In genomic region chr2:168192143-168192785, GRCh38 we compare ENCODE assay signal across 15 cellular contexts. TPM values are rescaled to one million over a fixed set of nuclear protein-coding genes. Genes with fewer than 3 reads are reported as not detected.
A peak's percentile ranks its signal among the peaks of the same experiment; 100 is the strongest.
DNase-seq lines count a peak whose midpoint lies in the region; ATAC-seq and TF ChIP-seq lines count a peak whose summit lies in the region.
"Had no signal": no experiment of that assay in that cellular context is flagged by ENCODE, and none has a peak within 500 bp of the region (broad histone marks: within the 10 kb centered on the region; RNA-seq: fewer than 3 reads in every experiment).

No MANE protein-coding gene starts in this region.

- H3K23ac ChIP-seq in mesenchymal stem cell (ENCODE audit: low read length in 2 of 2), result no peak overlapping the region

- DNase-seq in cardiac muscle cell (ENCODE audit: low read depth in 1 of 2, low spot score in 1 of 2), result peak in 1 of 2 donors; percentile 30
- DNase-seq in cardiac septum (ENCODE audit: low spot score), result no peak
- no peak for DNase-seq in T-helper 17 cell
- DNase-seq in mesenchymal stem cell, result no peak
- DNase-seq in 8988T, result no peak
- no peak for DNase-seq in AG20443 (ENCODE audit: low spot score)
- DNase-seq: NCI-H2171, SIG-M5, spleen had no signal

- no peak for ATAC-seq in T-helper 17 cell
- ATAC-seq in GM18868 (IDR thresholded peaks at IDR 0.05; ENCODE audit: unreplicated experiment), result no peak
- ATAC-seq in HG02870 (IDR thresholded peaks at IDR 0.05; ENCODE audit: unreplicated experiment), result no peak
- ATAC-seq: K562 had no signal

- peaks cover 3% of the 10 kb centered on the region for H3K36me3 Mint-ChIP-seq in T-helper 17 cell (ENCODE audit: low read depth)
- H3K36me3 Mint-ChIP-seq: mesothelial cell of epicardium had no signal

- peak overlapping the region; percentile 88 for H3K27ac Mint-ChIP-seq in T-helper 17 cell
- H3K27ac Mint-ChIP-seq: mesothelial cell of epicardium had no signal

- no peak overlapping the region for H3K14ac ChIP-seq in mesenchymal stem cell (ENCODE audit: low read length in 2 of 2)

- H3K27me3 ChIP-seq in cardiac muscle cell (no peaks in the 10 kb centered on the region), mesenchymal stem cell (ENCODE audit: control insufficient read depth in 1 of 2, insufficient read depth in 1 of 2, low read length in 2 of 2) (no peaks in the 10 kb centered on the region)
- H3K27me3 ChIP-seq: spleen, vagina had no signal

- H3K4me1 ChIP-seq in cardiac muscle cell (ENCODE audit: low read depth) (peaks cover 50% of the 10 kb centered on the region), mesenchymal stem cell (ENCODE audit: control insufficient read depth, insufficient read depth, low read depth, low read length) (peaks cover 10% of the 10 kb centered on the region)

- H3K4me1 Mint-ChIP-seq in T-helper 17 cell, result peaks cover 61% of the 10 kb centered on the region

- no peaks in the 10 kb centered on the region for H3K27me3 Mint-ChIP-seq in T-helper 17 cell
- H3K27me3 Mint-ChIP-seq: activated CD4-positive, alpha-beta T cell treated with anti-CD3 and anti-CD28 coated beads, Interleukin-2, amount 10 ng/mL, durations not matched to agents 7 days and 5 days had no signal

- no peak overlapping the region for H2BK120ac ChIP-seq in mesenchymal stem cell (ENCODE audit: low read depth, low read length)

- H3K9me3 ChIP-seq in cardiac muscle cell (ENCODE audit: low read depth) (no peaks in the 10 kb centered on the region), T-helper 17 cell (ENCODE audit: control insufficient read depth, low read length, poor library complexity, severe bottlenecking) (no peaks in the 10 kb centered on the region), mesenchymal stem cell (ENCODE audit: control insufficient read depth, low read length) (no peaks in the 10 kb centered on the region)
- H3K9me3 ChIP-seq: spleen, vagina had no signal

- H3K27ac ChIP-seq in cardiac muscle cell (peak overlapping the region; percentile 19), mesenchymal stem cell (ENCODE audit: low read length, poor library complexity, severe bottlenecking) (no peak overlapping the region)
- H3K27ac ChIP-seq: vagina had no signal

- no peak overlapping the region for H3K4me2 ChIP-seq in mesenchymal stem cell (ENCODE audit: low read length, poor library complexity, severe bottlenecking)

- H2BK15ac ChIP-seq in mesenchymal stem cell (ENCODE audit: low read depth, poor library complexity, severe bottlenecking), result no peak overlapping the region

- WGBS in mesenchymal stem cell, result 90% methylated on average over 5 of the region's 5 CpGs

- H2AK5ac ChIP-seq in mesenchymal stem cell (ENCODE audit: low read length, severe bottlenecking), result peak overlapping the region; percentile 15

- peaks cover 40% of the 10 kb centered on the region for H3K79me1 ChIP-seq in mesenchymal stem cell (replicated peaks; ENCODE audit: low read length, poor library complexity, severe bottlenecking)

- no peak for TF ChIP-seq CTCF in cardiac muscle cell (IDR thresholded peaks at IDR 0.05; ENCODE audit: low read depth, low read length)

- H3K4me3 ChIP-seq in cardiac muscle cell, result no peak overlapping the region
- H3K4me3 ChIP-seq in mesenchymal stem cell (ENCODE audit: insufficient read depth in 1 of 2, low read depth in 1 of 2, low read length in 2 of 2), result no peak overlapping the region
- H3K4me3 ChIP-seq: K562, spleen, vagina had no signal

- H4K91ac ChIP-seq in mesenchymal stem cell (ENCODE audit: low read length), result no peak overlapping the region

- no peak overlapping the region for H3K9ac ChIP-seq in mesenchymal stem cell (ENCODE audit: low read length)

- H3K18ac ChIP-seq in mesenchymal stem cell (ENCODE audit: low read depth in 1 of 2, low read length in 2 of 2), result no peak overlapping the region

- intact Hi-C loops in cardiac septum (cut with DNase I), result no loop called here

- peak overlapping the region; percentile 73 for H3K4me3 Mint-ChIP-seq in T-helper 17 cell
- H3K4me3 Mint-ChIP-seq: mesothelial cell of epicardium had no signal

- H2BK12ac ChIP-seq in mesenchymal stem cell (ENCODE audit: low read length in 2 of 2), result peak overlapping the region in 1 of 2 experiments; percentile 39

- no peak overlapping the region for H2BK5ac ChIP-seq in mesenchymal stem cell (ENCODE audit: low read depth, low read length, poor library complexity, severe bottlenecking)

- peak overlapping the region; percentile 7 for H4K8ac ChIP-seq in mesenchymal stem cell (ENCODE audit: low read length)

- H3K4ac ChIP-seq in mesenchymal stem cell (ENCODE audit: low read depth in 1 of 2, low read length in 2 of 2), result no peak overlapping the region

- H3K36me3 ChIP-seq in cardiac muscle cell (no peaks in the 10 kb centered on the region), mesenchymal stem cell (ENCODE audit: control insufficient read depth in 1 of 2, insufficient read depth in 2 of 2, low read depth in 1 of 2, low read length in 2 of 2) (no peaks in the 10 kb centered on the region)
- H3K36me3 ChIP-seq: spleen, vagina had no signal

- H2AFZ ChIP-seq in mesenchymal stem cell (ENCODE audit: low read depth, low read length), result no peak overlapping the region

RNA-seq across cellular contexts. Expression of gene STK39, which starts 55.1 kb away (rescaled TPM):
- total RNA-seq in cardiac muscle cell (32.7 TPM in 2 replicates), cardiac septum (24.6 TPM), T-helper 17 cell (10 to 100 TPM; 24.1 to 26.1 TPM)
- 51.7 and 60.1 TPM in 2 replicates for polyA plus RNA-seq in cardiac muscle cell
- polyA plus RNA-seq in mesenchymal stem cell (2013, experiment 1 of 2), result 18.3 TPM
- 18.5 TPM for polyA plus RNA-seq in mesenchymal stem cell (2013, experiment 2 of 2)
